Comparison of ENCODE assay signal across 19 cellular contexts in genomic region chr15:79047676-79048439, GRCh38. TPM values are rescaled to one million over a fixed set of nuclear protein-coding genes. Genes with fewer than 3 reads are reported as not detected.
DNase-seq lines count a peak whose midpoint lies in the region; ATAC-seq and TF ChIP-seq lines count a peak whose summit lies in the region.
"Had no signal": no experiment of that assay in that cellular context is flagged by ENCODE, and none has a peak within 500 bp of the region (broad histone marks: within the 10 kb centered on the region; RNA-seq: fewer than 3 reads in every experiment).

No MANE protein-coding gene starts in this region.

- ATAC-seq in Panc1: 0 out of 2 replicates have a peak, but pooled peaks have one; percentile 52
- ATAC-seq in upper lobe of right lung: no peak
- ATAC-seq: GM12878 had no signal

- H3K79me2 ChIP-seq in neural progenitor cell (ENCODE audit: low read depth): no peaks in the 10 kb centered on the region

- H3K27me3 ChIP-seq in NT2/D1 (ENCODE audit: insufficient read depth, insufficient read length) (peaks cover 2% of the 10 kb centered on the region), Panc1 (ENCODE audit: control insufficient read depth, insufficient read depth, low read length) (no peaks in the 10 kb centered on the region), neural progenitor cell (no peaks in the 10 kb centered on the region), upper lobe of right lung (no peaks in the 10 kb centered on the region)
- H3K27me3 ChIP-seq: BE2C had no signal

- DNase-seq in NT2/D1 (ENCODE audit: low read depth, low spot score) (no peak), Panc1 (ENCODE audit: low read depth, low spot score) (no peak), neural progenitor cell (ENCODE audit: low spot score) (no peak), upper lobe of right lung (peak; percentile 39), amniotic stem cell (lab: John Stamatoyannopoulos, UW) (no peak), LoVo (ENCODE audit: low spot score) (no peak)
- DNase-seq: ACHN; BE2C; C1 segment of cervical spinal cord; CD4-positive, CD25-positive, alpha-beta regulatory T cell; CD8-positive, alpha-beta memory T cell; COR-L47; DMS 273 treated with DMSO at 0.1 percent for 48 hours; DMS53; DND-41; EL; GOT3; H9 had no signal

- in situ Hi-C loops in Panc1 (cut with HindIII; ENCODE audit: low pct_unique_long_range_greater_than_20kb, low sequenced_read_pairs): no loop called here

- no peaks in the 10 kb centered on the region for H3K36me3 Mint-ChIP-seq in neural progenitor cell
- H3K36me3 Mint-ChIP-seq: CD8-positive, alpha-beta memory T cell had no signal

- peaks cover 3% of the 10 kb centered on the region for H3K9me3 Mint-ChIP-seq in neural progenitor cell

- peaks cover 6% of the 10 kb centered on the region; the same call in 1 of the 2 replicates for H3K9me3 ChIP-seq in NT2/D1 (ENCODE audit: insufficient read depth, low read length)
- H3K9me3 ChIP-seq in Panc1 (ENCODE audit: control insufficient read depth, insufficient read depth, low read depth, low read length): no peaks in the 10 kb centered on the region
- no peaks in the 10 kb centered on the region for H3K9me3 ChIP-seq in neural progenitor cell (ENCODE audit: low read depth)
- peaks cover 3% of the 10 kb centered on the region for H3K9me3 ChIP-seq in upper lobe of right lung
- H3K9me3 ChIP-seq: BE2C had no signal

- intact Hi-C loops in Panc1 (cut with micrococcal nuclease; ENCODE audit: unreplicated experiment) (no loop called here), upper lobe of right lung (cut with DNase I) (no loop called here)

- POLR2A ChIA-PET in Panc1 (lab: Charles Lee): no interaction called here

- H3K4me3 ChIP-seq in NT2/D1 (ENCODE audit: insufficient read length, low read depth) (no peak overlapping the region), Panc1 (ENCODE audit: low read depth in 2 of 2, low read length in 2 of 2) (no peak overlapping the region), neural progenitor cell (no peak overlapping the region), upper lobe of right lung (no peak overlapping the region)
- H3K4me3 ChIP-seq: GM12878 had no signal

- H3K4me2 ChIP-seq in neural progenitor cell: no peak overlapping the region

- no TSS peak for BruUV-seq in Panc1 (replicated peaks; lab: Mats Ljungman, UMichigan)

- H2AFZ ChIP-seq in neural progenitor cell (replicated peaks): no peak overlapping the region

- H3K9ac ChIP-seq in NT2/D1 (ENCODE audit: insufficient read length, low read depth) (peak overlapping the region; percentile 12), neural progenitor cell (no peak overlapping the region)

- no peaks in the 10 kb centered on the region for H3F3A ChIP-seq in neural progenitor cell (ENCODE audit: low read depth)

- H3K4me1 ChIP-seq in NT2/D1 (ENCODE audit: insufficient read depth, insufficient read length) (peaks cover 4% of the 10 kb centered on the region), Panc1 (ENCODE audit: control insufficient read depth, insufficient read depth, low read length) (no peaks in the 10 kb centered on the region), neural progenitor cell (peaks cover 14% of the 10 kb centered on the region), upper lobe of right lung (no peaks in the 10 kb centered on the region)
- H3K4me1 ChIP-seq: BE2C had no signal

- TF ChIP-seq CTCF in Panc1 (IDR thresholded peaks at IDR 0.05) (no peak), neural progenitor cell (IDR thresholded peaks at IDR 0.05) (no peak), upper lobe of right lung (IDR thresholded peaks at IDR 0.05) (no peak)

- H3K27me3 Mint-ChIP-seq in neural progenitor cell (ENCODE audit: insufficient read depth, low read depth): peaks cover 23% of the 10 kb centered on the region

- H3K36me3 ChIP-seq in NT2/D1 (ENCODE audit: insufficient read depth, insufficient read length, low read length) (no peaks in the 10 kb centered on the region), Panc1 (ENCODE audit: control insufficient read depth, insufficient read depth, low read length) (no peaks in the 10 kb centered on the region), neural progenitor cell (no peaks in the 10 kb centered on the region), upper lobe of right lung (no peaks in the 10 kb centered on the region)
- H3K36me3 ChIP-seq: BE2C had no signal

- no peak overlapping the region for H3K4me3 Mint-ChIP-seq in neural progenitor cell
- H3K4me3 Mint-ChIP-seq: CD4-positive, CD25-positive, alpha-beta regulatory T cell; CD8-positive, alpha-beta memory T cell; H9 had no signal

- H4K20me1 ChIP-seq in neural progenitor cell (ENCODE audit: low read depth): no peaks in the 10 kb centered on the region

- CTCF ChIA-PET in Panc1 (lab: Charles Lee): interaction anchor here (1.7 kb wide), 1 partner anchor 20 kb away, joined by 5 read pairs; no protein-coding TSS in a partner anchor

- peak overlapping the region; percentile 44 for H3K27ac Mint-ChIP-seq in neural progenitor cell
- H3K27ac Mint-ChIP-seq: CD4-positive, CD25-positive, alpha-beta regulatory T cell; CD8-positive, alpha-beta memory T cell had no signal

- H3K4me1 Mint-ChIP-seq in neural progenitor cell: peaks cover 12% of the 10 kb centered on the region
- H3K4me1 Mint-ChIP-seq: CD4-positive, CD25-positive, alpha-beta regulatory T cell; CD8-positive, alpha-beta memory T cell; H9 had no signal

- no peak overlapping the region for H3K27ac ChIP-seq in Panc1 (ENCODE audit: low read length)
- no peak overlapping the region for H3K27ac ChIP-seq in neural progenitor cell
- H3K27ac ChIP-seq in upper lobe of right lung: no peak overlapping the region

RNA-seq across cellular contexts. Expression of gene RASGRF1, which starts 42.7 kb away (rescaled TPM):
- total RNA-seq in Panc1 (2021; ENCODE audit: unreplicated experiment) (0.59 TPM), neural progenitor cell (ENCODE audit: low replicate concordance) (0.22 and 0.59 TPM in 2 replicates), upper lobe of right lung (105 TPM)
- polyA plus RNA-seq in Panc1 (2012; ENCODE audit: insufficient read length): 1.2 TPM
- total RNA-seq: CD4-positive, CD25-positive, alpha-beta regulatory T cell; CD8-positive, alpha-beta memory T cell had no signal
- polyA plus RNA-seq: CD4-positive, CD25-positive, alpha-beta regulatory T cell; CD8-positive, alpha-beta memory T cell had no signal

Comparison
In these comparisons a context has a peak if more than half of its experiments do, and no peak if none do; other contexts are left out.
1. RNA of gene RASGRF1, which starts 42.7 kb away (total RNA-seq): 105 TPM in upper lobe of right lung (single experiment); 0.59 TPM in Panc1 (single experiment) and 0.22 to 0.59 TPM in neural progenitor cell; every median in the first group is over 10 times any median in the second.